Comparison of ENCODE assay signal across 8 cellular contexts in genomic region chr5:69334793-69335268, GRCh38. TPM values are rescaled to one million over a fixed set of nuclear protein-coding genes. Genes with fewer than 3 reads are reported as not detected.
DNase-seq lines count a peak whose midpoint lies in the region; ATAC-seq and TF ChIP-seq lines count a peak whose summit lies in the region.

No MANE protein-coding gene starts in this region.

- intact Hi-C loops in CD8-positive, alpha-beta T cell (cut with DNase I, micrococcal nuclease): loop anchor here (1.0 to 10.0 kb wide), 5 partner anchors 48 to 292 kb away; partner anchors contain the start of gene CDK7 (in 2 of the 2)
- intact Hi-C loops in testis (cut with DNase I; ENCODE audit: low total_unique reads): no loop called here

- peaks cover 23% of the 10 kb centered on the region for H3K4me1 Mint-ChIP-seq in CD8-positive, alpha-beta T cell (ENCODE audit: low read depth)

- H3K4me3 ChIP-seq in CD8-positive, alpha-beta T cell (ENCODE audit: low read depth, low read length): no peak overlapping the region
- no peak overlapping the region for H3K4me3 ChIP-seq in LNCaP clone FGC (ENCODE audit: low read depth, low read length)
- H3K4me3 ChIP-seq in SJSA1: no peak overlapping the region
- peak overlapping the region in 1 of 2 donors; percentile 6 for H3K4me3 ChIP-seq in gastroesophageal sphincter
- peak overlapping the region; percentile 18 for H3K4me3 ChIP-seq in osteoblast (ENCODE audit: insufficient read depth, low read length)
- H3K4me3 ChIP-seq in testis: no peak overlapping the region

- peaks cover 22% of the 10 kb centered on the region for H3K4me1 ChIP-seq in CD8-positive, alpha-beta T cell (ENCODE audit: insufficient read depth, low read length)
- H3K4me1 ChIP-seq in SJSA1 (replicated peaks): peaks cover 16% of the 10 kb centered on the region
- peaks cover 0 to 33% (median 0%) of the 10 kb centered on the region in 3 donors for H3K4me1 ChIP-seq in gastroesophageal sphincter
- H3K4me1 ChIP-seq in osteoblast (ENCODE audit: insufficient read depth, low read length): peaks cover 8% of the 10 kb centered on the region
- H3K4me1 ChIP-seq in testis: peaks cover 7% of the 10 kb centered on the region

- H3K79me2 ChIP-seq in osteoblast (ENCODE audit: insufficient read depth, low read length): no peaks in the 10 kb centered on the region

- H3K4me2 ChIP-seq in osteoblast (ENCODE audit: insufficient read depth, low read length): peak overlapping the region; percentile 28

- no peaks in the 10 kb centered on the region for H3K36me3 ChIP-seq in CD8-positive, alpha-beta T cell (ENCODE audit: insufficient read depth, low read length)
- H3K36me3 ChIP-seq in SJSA1 (no peaks in the 10 kb centered on the region), gastroesophageal sphincter (no peaks in the 10 kb centered on the region), osteoblast (ENCODE audit: insufficient read depth, low read length) (no peaks in the 10 kb centered on the region), testis (ENCODE audit: low read depth, missing control alignments) (no peaks in the 10 kb centered on the region)

- H3K27me3 Mint-ChIP-seq in CD8-positive, alpha-beta T cell (ENCODE audit: low read depth): no peaks in the 10 kb centered on the region

- WGBS in gastroesophageal sphincter (ENCODE audit: low coverage in 1 of 2), 2 donors: 9 to 10% methylated on average over 18 of the region's 18 CpGs
- WGBS in testis, 2 donors: 4 to 9% methylated on average over 15 to 18 of the region's 18 CpGs

- peak overlapping the region; percentile 81 for H2AFZ ChIP-seq in osteoblast (ENCODE audit: low read length)

- peak overlapping the region; percentile 35 for H3K27ac Mint-ChIP-seq in CD8-positive, alpha-beta T cell

- ATAC-seq in CD8-positive, alpha-beta T cell: peak; percentile 71
- ATAC-seq in GM21390 (IDR thresholded peaks at IDR 0.05; ENCODE audit: unreplicated experiment) (peak; percentile 45), gastroesophageal sphincter (peak; percentile 86)

- no peaks in the 10 kb centered on the region for H4K20me1 ChIP-seq in osteoblast (ENCODE audit: insufficient read depth, low read length)

- no peak for TF ChIP-seq EP300 in gastroesophageal sphincter (IDR thresholded peaks at IDR 0.05)

- POLR2A ChIA-PET in CD8-positive, alpha-beta T cell (lab: Charles Lee): interaction anchor here (0.6 to 1.2 kb wide), 4 partner anchors 12 to 241 kb away, joined by 3 to 5 read pairs (median 3); partner anchors contain the start of gene SLC30A5

- no peaks in the 10 kb centered on the region for H3K9me3 ChIP-seq in CD8-positive, alpha-beta T cell (ENCODE audit: low read length)
- H3K9me3 ChIP-seq in SJSA1 (replicated peaks) (no peaks in the 10 kb centered on the region), gastroesophageal sphincter (no peaks in the 10 kb centered on the region), osteoblast (ENCODE audit: low read depth, low read length) (no peaks in the 10 kb centered on the region), testis (no peaks in the 10 kb centered on the region)

- peak; percentile 72 for TF ChIP-seq CTCF in CD8-positive, alpha-beta T cell (IDR thresholded peaks at IDR 0.05)
- peak; percentile 92 for TF ChIP-seq CTCF in LNCaP clone FGC (IDR thresholded peaks at IDR 0.05; ENCODE audit: control insufficient read depth, extremely low read depth, insufficient read depth)
- TF ChIP-seq CTCF in gastroesophageal sphincter (IDR thresholded peaks at IDR 0.05): peak in 3 of 4 experiments; percentile 70 to 86 (median 72)
- TF ChIP-seq CTCF in osteoblast (IDR thresholded peaks at IDR 0.05; ENCODE audit: extremely low read depth, low read depth, low read length): peak; percentile 76
- peak; percentile 55 to 69 (median 62) for TF ChIP-seq CTCF in testis (IDR thresholded peaks at IDR 0.05)

- peaks cover 4% of the 10 kb centered on the region for H3K36me3 Mint-ChIP-seq in CD8-positive, alpha-beta T cell

- H3K4me3 Mint-ChIP-seq in CD8-positive, alpha-beta T cell: no peak overlapping the region

- CTCF ChIA-PET in CD8-positive, alpha-beta T cell (lab: Charles Lee): interaction anchor here (0.7 to 4.8 kb wide), 12 partner anchors 8 to 292 kb away, joined by 3 to 23 read pairs (median 4); partner anchors contain the start of gene SLC30A5

- TF ChIP-seq POLR2A in gastroesophageal sphincter (IDR thresholded peaks at IDR 0.05) (no peak), testis (IDR thresholded peaks at IDR 0.05) (no peak)

- H3K9me3 Mint-ChIP-seq in CD8-positive, alpha-beta T cell: peaks cover 2% of the 10 kb centered on the region

- H3K27ac ChIP-seq in CD8-positive, alpha-beta T cell (ENCODE audit: low read depth, low read length): no peak overlapping the region
- H3K27ac ChIP-seq in SJSA1: no peak overlapping the region
- peak overlapping the region in 3 of 4 donors; percentile 17 to 63 (median 48) for H3K27ac ChIP-seq in gastroesophageal sphincter
- H3K27ac ChIP-seq in osteoblast (ENCODE audit: low read depth, low read length): no peak overlapping the region
- no peak overlapping the region for H3K27ac ChIP-seq in testis

- H3K27me3 ChIP-seq in CD8-positive, alpha-beta T cell (ENCODE audit: insufficient read depth, low read length): no peaks in the 10 kb centered on the region
- H3K27me3 ChIP-seq in SJSA1 (replicated peaks): no peaks in the 10 kb centered on the region
- H3K27me3 ChIP-seq in gastroesophageal sphincter: no peaks in the 10 kb centered on the region
- no peaks in the 10 kb centered on the region for H3K27me3 ChIP-seq in osteoblast (ENCODE audit: insufficient read depth, low read length)
- no peaks in the 10 kb centered on the region for H3K27me3 ChIP-seq in testis

- peak; percentile 48 to 80 (median 71) for DNase-seq in CD8-positive, alpha-beta T cell
- DNase-seq in LNCaP clone FGC (ENCODE audit: low read depth) (peak; percentile 52), SJSA1 (ENCODE audit: low read depth in 1 of 2, low spot score in 2 of 2) (peak; percentile 50 to 84), activated gamma-delta T cell treated with Interleukin-2 at 50 U/mL for 16 hours (peak; percentile 70), osteoblast (ENCODE audit: insufficient read length, low spot score, missing footprints) (peak; percentile 95), testis (peak; percentile 93)

RNA-seq across cellular contexts. Expression of gene CCDC125, which starts 2.2 kb away (rescaled TPM):
- 1 to 10 TPM; 3.5 to 5.0 TPM for total RNA-seq in CD8-positive, alpha-beta T cell
- total RNA-seq in SJSA1 (2014; rRNA removed; shearing (Covaris generic)): 2.4 and 4.4 TPM in 2 replicates
- 1 to 10 TPM; 3.5 to 5.6 (median 4.0) TPM for total RNA-seq in gastroesophageal sphincter
- 6.5 and 8.7 TPM in 2 replicates for total RNA-seq in osteoblast
- 1 to 10 TPM; 5.9 to 8.2 TPM for total RNA-seq in testis
- polyA plus RNA-seq in testis (ENCODE audit: insufficient read depth, low read depth, low replicate concordance): 2.3 TPM

RNA-seq across cellular contexts. Expression of gene AK6, which starts 34.5 kb away (rescaled TPM):
- 10 to 100 TPM; 10.2 to 12.1 TPM for total RNA-seq in CD8-positive, alpha-beta T cell
- 65.2 and 65.3 TPM in 2 replicates for total RNA-seq in SJSA1 (2014; rRNA removed; shearing (Covaris generic))
- total RNA-seq in gastroesophageal sphincter: 10 to 100 TPM; 12.9 to 32.6 (median 28.4) TPM
- 13.6 and 19.9 TPM in 2 replicates for total RNA-seq in osteoblast
- total RNA-seq in testis: 10 to 100 TPM; 24.6 to 32.0 TPM
- polyA plus RNA-seq in testis (ENCODE audit: insufficient read depth, low read depth, low replicate concordance): 59.2 TPM

RNA-seq across cellular contexts. Expression of gene TAF9, which starts 34.5 kb away (rescaled TPM):
- 10 to 100 TPM; 51.3 to 56.6 TPM for total RNA-seq in CD8-positive, alpha-beta T cell
- 114 and 118 TPM in 2 replicates for total RNA-seq in SJSA1 (2014; rRNA removed; shearing (Covaris generic))
- total RNA-seq in gastroesophageal sphincter (10 to 100 TPM; 30.4 to 40.9 (median 39.9) TPM), osteoblast (84.7 and 85.2 TPM in 2 replicates), testis (100 to 1,000 TPM; 121 to 182 TPM)
- polyA plus RNA-seq in testis (ENCODE audit: insufficient read depth, low read depth, low replicate concordance): 297 TPM

RNA-seq across cellular contexts. Expression of gene RAD17, which starts 34.8 kb away (rescaled TPM):
- total RNA-seq in CD8-positive, alpha-beta T cell: 10 to 100 TPM; 19.5 to 22.2 TPM
- 27.3 and 30.0 TPM in 2 replicates for total RNA-seq in SJSA1 (2014; rRNA removed; shearing (Covaris generic))
- 10 to 100 TPM; 16.8 to 25.4 (median 18.5) TPM for total RNA-seq in gastroesophageal sphincter
- 26.8 and 30.6 TPM in 2 replicates for total RNA-seq in osteoblast
- 10 to 100 TPM; 69.4 to 75.9 TPM for total RNA-seq in testis
- polyA plus RNA-seq in testis (ENCODE audit: insufficient read depth, low read depth, low replicate concordance): 88.2 TPM

Comparison
In these comparisons a context has a peak if more than half of its experiments do, and no peak if none do; other contexts are left out.
1. H3K27ac ChIP-seq: peak in gastroesophageal sphincter (3 of 4); none in CD8-positive, alpha-beta T cell (single experiment), SJSA1 (single experiment), osteoblast (single experiment) and testis (0 of 2).
2. Peak in every context shown above with its lines, with median percentiles within 50 percentile points of each other: ATAC-seq, DNase-seq and CTCF ChIP-seq.